ENCODE assay signal across 11 cellular contexts in the genomic region with DNA sequence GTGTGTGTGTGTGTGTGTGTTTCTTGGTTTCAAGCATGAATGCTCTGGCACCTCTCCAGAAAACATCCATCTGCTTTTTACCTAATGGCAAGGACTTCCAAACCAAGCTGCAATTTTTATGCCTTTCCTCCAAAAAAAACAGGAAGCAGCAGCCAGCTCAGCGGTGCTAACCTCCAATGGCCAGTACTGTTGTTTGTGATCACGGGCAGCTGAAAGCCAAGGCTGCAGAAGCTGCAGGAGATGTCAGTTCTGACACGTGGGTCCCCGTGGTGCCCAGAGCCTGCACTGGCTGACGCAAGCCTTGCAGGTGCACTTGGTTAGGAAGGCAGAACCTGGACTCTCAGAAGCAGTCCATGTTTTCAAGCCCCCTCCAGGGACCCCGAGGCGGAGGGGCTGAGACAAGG.
DNase-seq lines count a peak whose midpoint lies in the region; ATAC-seq lines count a peak whose summit lies in the region.
"Had no signal": no experiment of that assay in that cellular context is flagged by ENCODE, and none has a peak within 500 bp of the region (broad histone marks: within the 10 kb centered on the region; RNA-seq: fewer than 3 reads in every experiment).

No MANE protein-coding gene starts in this region.

- DNase-seq in HK-2 (ENCODE audit: unreplicated experiment) (peak; percentile 28), NCI-H345 treated with DMSO at 0.1 percent for 48 hours (lab: John Stamatoyannopoulos, UW; ENCODE audit: unreplicated experiment) (peak; percentile 23), dermis blood vessel endothelial cell (peak; percentile 97), retina (peak; percentile 58), SIG-M5 treated with dmso at 0.1 percent for 504 hours (lab: John Stamatoyannopoulos, UW; ENCODE audit: unreplicated experiment) (no peak), immature natural killer cell (no peak)
- DNase-seq: central memory CD4-positive, alpha-beta T cell had no signal

- no peaks in the 10 kb centered on the region for H3K36me3 Mint-ChIP-seq in immature natural killer cell
- H3K36me3 Mint-ChIP-seq: naive thymus-derived CD8-positive, alpha-beta T cell had no signal

- H3K9me3 Mint-ChIP-seq in immature natural killer cell, result peaks cover 0 to 7% (median 2%) of the 10 kb centered on the region in 6 donors
- H3K9me3 Mint-ChIP-seq: T-helper 2 cell treated with Interferon-gamma antibody and Interleukin-4, amounts not matched to agents 5 μg/mL and 100 μg/mL, for 36 hours had no signal

- no peaks in the 10 kb centered on the region for H3K4me1 Mint-ChIP-seq in immature natural killer cell
- H3K4me1 Mint-ChIP-seq: naive thymus-derived CD8-positive, alpha-beta T cell had no signal

- no peak overlapping the region for H3K27ac Mint-ChIP-seq in immature natural killer cell
- H3K27ac Mint-ChIP-seq: naive thymus-derived CD8-positive, alpha-beta T cell; T-helper 2 cell treated with Interferon-gamma antibody and Interleukin-4, amounts not matched to agents 5 μg/mL and 100 μg/mL, for 36 hours had no signal

- H3K4me3 Mint-ChIP-seq in immature natural killer cell, result no peak overlapping the region
- H3K4me3 Mint-ChIP-seq: naive thymus-derived CD8-positive, alpha-beta T cell; T-helper 2 cell treated with Interferon-gamma antibody and Interleukin-4, amounts not matched to agents 5 μg/mL and 100 μg/mL, for 36 hours had no signal

- ATAC-seq in GM21390 (IDR thresholded peaks at IDR 0.05; ENCODE audit: unreplicated experiment), result no peak
- ATAC-seq in GM18909 (IDR thresholded peaks at IDR 0.05; ENCODE audit: poor library complexity, unreplicated experiment), result no peak
- ATAC-seq: naive thymus-derived CD8-positive, alpha-beta T cell had no signal

- H3K27me3 Mint-ChIP-seq in immature natural killer cell (ENCODE audit: low read depth in 3 of 3), result peaks cover 0 to 3% (median 2%) of the 10 kb centered on the region in 3 donors

Comparison
In these comparisons a context has a peak if more than half of its experiments do, and no peak if none do; other contexts are left out.
1. DNase-seq: peak in HK-2 (single experiment), NCI-H345 treated with DMSO at 0.1 percent for 48 hours (single experiment), dermis blood vessel endothelial cell (single experiment) and retina (single experiment); none in SIG-M5 treated with dmso at 0.1 percent for 504 hours (single experiment) and immature natural killer cell (0 of 3).